8 cellular contexts compared by ENCODE assay signal in the genomic region with DNA sequence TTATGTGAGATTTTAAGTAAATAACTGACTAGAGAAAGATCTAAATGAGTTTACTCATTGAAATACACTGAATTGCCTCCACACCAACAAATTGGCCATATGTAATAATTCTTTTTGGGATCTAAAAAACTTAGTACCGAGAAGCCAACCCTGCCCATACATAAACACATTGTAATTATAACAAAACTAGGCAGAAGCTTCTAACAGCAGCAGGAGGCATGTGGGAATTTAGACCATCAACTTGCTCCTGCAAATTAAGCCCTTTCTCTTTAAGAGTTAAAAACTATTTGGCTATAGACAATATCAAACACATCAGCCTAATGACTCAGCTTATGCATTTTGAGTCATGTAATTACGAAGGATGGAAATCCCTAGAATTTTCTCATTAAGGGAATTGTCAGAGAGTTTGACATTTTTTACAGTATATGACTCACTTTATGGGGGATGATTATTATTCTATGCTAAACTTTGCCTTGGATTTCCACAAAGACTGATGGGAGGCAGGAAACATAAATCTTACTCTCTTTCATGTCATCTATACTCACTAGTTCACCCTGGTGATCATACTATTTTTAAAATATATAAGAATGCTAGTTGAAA. TPM values are rescaled to one million over a fixed set of nuclear protein-coding genes. Genes with fewer than 3 reads are reported as not detected.
DNase-seq lines count a peak whose midpoint lies in the region; ATAC-seq and TF ChIP-seq lines count a peak whose summit lies in the region.

No MANE protein-coding gene starts in this region.

- no peak for TF ChIP-seq CTCF in retinal pigment epithelial cell (conservative IDR thresholded peaks at IDR 0.05; ENCODE audit: low read depth, low read length)
- TF ChIP-seq CTCF in coronary artery (IDR thresholded peaks at IDR 0.05), result no peak

- ATAC-seq in HG03025 (IDR thresholded peaks at IDR 0.05; ENCODE audit: low FRiP score, unreplicated experiment) (no peak), GM21529 (IDR thresholded peaks at IDR 0.05; ENCODE audit: unreplicated experiment) (no peak)

- peak; percentile 46 for DNase-seq in GM03348 (ENCODE audit: low spot score)
- DNase-seq in dermis microvascular lymphatic vessel endothelial cell (ENCODE audit: low read depth in 2 of 2), result peak; percentile 51 to 90
- DNase-seq in retinal pigment epithelial cell (ENCODE audit: low read depth), result peak; percentile 85
- DNase-seq in stimulated activated CD8-positive, alpha-beta memory T cell treated with anti-CD3 and anti-CD28 coated beads, Interleukin-4, amount 100 ng/mL, for 48 hours, result no peak
- no peak for DNase-seq in coronary artery (ENCODE audit: low spot score)

- no peak overlapping the region for H3K4me3 ChIP-seq in retinal pigment epithelial cell (ENCODE audit: low read length)
- no peak overlapping the region for H3K4me3 ChIP-seq in coronary artery

- H3K27ac ChIP-seq in coronary artery, result no peak overlapping the region

TF ChIP-seq in PFSK-1, 5 proteins besides CTCF, POLR2A, EP300 and RAD21:
- TF ChIP-seq, protein P1, sequence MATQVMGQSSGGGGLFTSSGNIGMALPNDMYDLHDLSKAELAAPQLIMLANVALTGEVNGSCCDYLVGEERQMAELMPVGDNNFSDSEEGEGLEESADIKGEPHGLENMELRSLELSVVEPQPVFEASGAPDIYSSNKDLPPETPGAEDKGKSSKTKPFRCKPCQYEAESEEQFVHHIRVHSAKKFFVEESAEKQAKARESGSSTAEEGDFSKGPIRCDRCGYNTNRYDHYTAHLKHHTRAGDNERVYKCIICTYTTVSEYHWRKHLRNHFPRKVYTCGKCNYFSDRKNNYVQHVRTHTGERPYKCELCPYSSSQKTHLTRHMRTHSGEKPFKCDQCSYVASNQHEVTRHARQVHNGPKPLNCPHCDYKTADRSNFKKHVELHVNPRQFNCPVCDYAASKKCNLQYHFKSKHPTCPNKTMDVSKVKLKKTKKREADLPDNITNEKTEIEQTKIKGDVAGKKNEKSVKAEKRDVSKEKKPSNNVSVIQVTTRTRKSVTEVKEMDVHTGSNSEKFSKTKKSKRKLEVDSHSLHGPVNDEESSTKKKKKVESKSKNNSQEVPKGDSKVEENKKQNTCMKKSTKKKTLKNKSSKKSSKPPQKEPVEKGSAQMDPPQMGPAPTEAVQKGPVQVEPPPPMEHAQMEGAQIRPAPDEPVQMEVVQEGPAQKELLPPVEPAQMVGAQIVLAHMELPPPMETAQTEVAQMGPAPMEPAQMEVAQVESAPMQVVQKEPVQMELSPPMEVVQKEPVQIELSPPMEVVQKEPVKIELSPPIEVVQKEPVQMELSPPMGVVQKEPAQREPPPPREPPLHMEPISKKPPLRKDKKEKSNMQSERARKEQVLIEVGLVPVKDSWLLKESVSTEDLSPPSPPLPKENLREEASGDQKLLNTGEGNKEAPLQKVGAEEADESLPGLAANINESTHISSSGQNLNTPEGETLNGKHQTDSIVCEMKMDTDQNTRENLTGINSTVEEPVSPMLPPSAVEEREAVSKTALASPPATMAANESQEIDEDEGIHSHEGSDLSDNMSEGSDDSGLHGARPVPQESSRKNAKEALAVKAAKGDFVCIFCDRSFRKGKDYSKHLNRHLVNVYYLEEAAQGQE (IDR thresholded peaks at IDR 0.05; ENCODE audit: insufficient read depth in 1 of 2, low read depth in 2 of 2, low read length in 2 of 2), result no peak
- 0 out of 2 replicates have a peak, but pooled peaks have one; percentile 31 for TF ChIP-seq SIN3A (IDR thresholded peaks at IDR 0.05; ENCODE audit: borderline replicate concordance, insufficient read depth, low read length)

RNA-seq across cellular contexts. Expression of a gene that starts 1.0 kb away (rescaled TPM):
- polyA plus RNA-seq in PFSK-1 (2012; ENCODE audit: insufficient read length, low read depth), result 6.8 TPM
- total RNA-seq in dermis microvascular lymphatic vessel endothelial cell, result 0.25 and 0.51 TPM in 2 replicates

Comparison
In these comparisons a context has a peak if more than half of its experiments do, and no peak if none do; other contexts are left out.
1. DNase-seq: peak in GM03348 (single experiment), dermis microvascular lymphatic vessel endothelial cell (2 of 2) and retinal pigment epithelial cell (single experiment); none in stimulated activated CD8-positive, alpha-beta memory T cell treated with anti-CD3 and anti-CD28 coated beads, Interleukin-4, amount 100 ng/mL, for 48 hours (single experiment) and coronary artery (single experiment).